In the genomic region with DNA sequence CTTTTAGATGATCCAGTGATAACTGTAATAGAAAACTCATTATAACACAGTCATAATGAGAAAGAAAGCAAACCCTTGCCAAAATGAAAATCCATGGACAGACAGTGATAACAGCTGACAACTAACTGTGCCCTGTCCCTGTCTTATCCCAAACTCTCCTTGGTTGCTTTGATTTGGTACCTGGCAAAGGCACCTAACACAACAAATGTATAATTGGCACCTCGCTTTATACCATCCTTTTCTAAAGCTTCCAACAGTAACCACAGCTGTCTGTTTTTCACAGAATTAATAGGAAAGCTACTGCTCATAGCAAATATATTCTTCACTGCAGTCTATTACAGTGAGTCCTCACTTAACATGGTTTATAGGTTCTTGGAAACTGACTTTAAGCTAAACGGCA, we compare ENCODE assay signal across 20 cellular contexts.
"Had no signal": no experiment of that assay in that cellular context is flagged by ENCODE, and none has a peak within 500 bp of the region (broad histone marks: within the 10 kb centered on the region; RNA-seq: fewer than 3 reads in every experiment).

No MANE protein-coding gene starts in this region.

- H3K9me3 ChIP-seq: colonic mucosa, prostate gland, thyroid gland had no signal

- H3K27ac Mint-ChIP-seq: nephron progenitor cell, type B pancreatic cell had no signal

- H3K4me1 ChIP-seq: colonic mucosa, foreskin keratinocyte, parathyroid adenoma, prostate gland, right lobe of liver, thyroid gland had no signal

- H3K4me3 ChIP-seq: colonic mucosa, hepatocyte, left ventricle myocardium inferior, lower lobe of right lung, prostate gland, right lobe of liver, stomach, thyroid gland had no signal

- H3K4me3 Mint-ChIP-seq: naive B cell, nephron progenitor cell, type B pancreatic cell had no signal

- H3K36me3 ChIP-seq: colonic mucosa, left ventricle myocardium inferior, lower lobe of right lung, prostate gland, right lobe of liver, stomach, thyroid gland had no signal

- H3K27ac ChIP-seq: colonic mucosa, foreskin keratinocyte, hepatocyte, left ventricle myocardium inferior, lower lobe of right lung, parathyroid adenoma, prostate gland, right lobe of liver, stomach, thyroid gland had no signal

- H3K36me3 Mint-ChIP-seq: naive B cell had no signal

- H3K4me1 Mint-ChIP-seq: naive B cell had no signal

- H3K27me3 Mint-ChIP-seq: naive B cell, type B pancreatic cell had no signal

- H3K27me3 ChIP-seq: colonic mucosa, foreskin keratinocyte, hepatocyte, right lobe of liver, stomach, thyroid gland had no signal

- DNase-seq: colonic mucosa; dermis blood vessel endothelial cell; erythroblast; kidney; left cardiac atrium; left ventricle myocardium inferior; lower lobe of right lung; mesendoderm; naive B cell; nephron progenitor cell; right lobe of liver; stimulated activated CD4-positive, alpha-beta T cell treated with anti-CD3 and anti-CD28 coated beads, Interleukin-2, amount 100 ng/mL, for 24 hours; stomach; substantia nigra; thyroid gland had no signal

- H3K9me3 Mint-ChIP-seq: type B pancreatic cell had no signal
